Comparison of ENCODE assay signal across 15 cellular contexts in genomic region chrX:114606619-114607018, GRCh38. TPM values are rescaled to one million over a fixed set of nuclear protein-coding genes. Genes with fewer than 3 reads are reported as not detected.
"Had no signal": no experiment of that assay in that cellular context is flagged by ENCODE, and none has a peak within 500 bp of the region (broad histone marks: within the 10 kb centered on the region; RNA-seq: fewer than 3 reads in every experiment).

No MANE protein-coding gene starts in this region.

RNA-seq across cellular contexts. Expression of gene HTR2C, which starts 22.7 kb away (rescaled TPM):
- total RNA-seq: activated CD4-positive, alpha-beta memory T cell treated with anti-CD3 and anti-CD28 coated beads, Interleukin-2, amount 10 ng/mL, durations not matched to agents 7 days and 5 days; activated CD4-positive, alpha-beta T cell treated with anti-CD3 and anti-CD28 coated beads, Interleukin-2, amount 10 ng/mL, durations not matched to agents 7 days and 5 days; activated naive CD4-positive, alpha-beta T cell treated with anti-CD3 and anti-CD28 coated beads, Interleukin-2, amount 50 U/mL, for 72 hours; activated naive CD8-positive, alpha-beta T cell treated with anti-CD3 and anti-CD28 coated beads, Interleukin-2, amount 10 ng/mL, durations not matched to agents 7 days and 5 days; activated T-cell treated with anti-CD3 and anti-CD28 coated beads, Interleukin-2, amount 50 U/mL, for 72 hours; ascending aorta; breast epithelium; colonic mucosa; dermis microvascular lymphatic vessel endothelial cell; esophagus muscularis mucosa; foreskin keratinocyte; gastrocnemius medialis; heart left ventricle; T-helper 1 cell treated with Interleukin-12 subunit alpha and Interleukin-12 subunit beta and Interleukin-4 antibody, amounts not matched to agents 30 ng/mL and 1 ng/mL, for 36 hours had no signal
- polyA plus RNA-seq: cardiac muscle cell, foreskin keratinocyte, heart left ventricle had no signal
